ENCODE assay signal across 23 cellular contexts in genomic region chr3:43038010-43038409, GRCh38. TPM values are rescaled to one million over a fixed set of nuclear protein-coding genes. Genes with fewer than 3 reads are reported as not detected.
DNase-seq lines count a peak whose midpoint lies in the region; ATAC-seq, FAIRE-seq and TF ChIP-seq lines count a peak whose summit lies in the region.
"Had no signal": no experiment of that assay in that cellular context is flagged by ENCODE, and none has a peak within 500 bp of the region (broad histone marks: within the 10 kb centered on the region; RNA-seq: fewer than 3 reads in every experiment).

No MANE protein-coding gene starts in this region.

- intact Hi-C loops in CD4-positive, alpha-beta memory T cell (cut with micrococcal nuclease): no loop called here
- intact Hi-C loops in GM12878 (cut with micrococcal nuclease; ENCODE audit: unreplicated experiment): no loop called here
- intact Hi-C loops in left colon (cut with DNase I, micrococcal nuclease): no loop called here
- intact Hi-C loops in breast epithelium (cut with DNase I; ENCODE audit: low total_unique reads): no loop called here
- intact Hi-C loops in naive thymus-derived CD4-positive, alpha-beta T cell (cut with micrococcal nuclease): no loop called here

- no peak overlapping the region for H3K4me2 ChIP-seq in GM12878 (ENCODE audit: control insufficient read depth, insufficient read depth)

- no peaks in the 10 kb centered on the region for H3K36me3 Mint-ChIP-seq in CD4-positive, alpha-beta memory T cell
- H3K36me3 Mint-ChIP-seq in naive thymus-derived CD4-positive, alpha-beta T cell: peaks cover 0 to 4% (median 0%) of the 10 kb centered on the region in 5 donors
- H3K36me3 Mint-ChIP-seq: natural killer cell treated with Interleukin-12 subunit alpha and Interleukin-12 subunit beta and Interleukin-15 and Interleukin-18, amount 100 ng/mL, for 72 hours had no signal

- peak; percentile 61 for ATAC-seq in GM18508 (IDR thresholded peaks at IDR 0.05; ENCODE audit: insufficient read depth, unreplicated experiment)
- peak; percentile 64 for ATAC-seq in GM21390 (IDR thresholded peaks at IDR 0.05; ENCODE audit: unreplicated experiment)
- peak; percentile 78 for ATAC-seq in GM12878
- ATAC-seq in left colon: no peak
- no peak for ATAC-seq in naive thymus-derived CD4-positive, alpha-beta T cell
- ATAC-seq: esophagus mucosa; gastroesophageal sphincter; natural killer cell treated with Interleukin-12 subunit alpha and Interleukin-12 subunit beta and Interleukin-15 and Interleukin-18, amount 100 ng/mL, for 72 hours; Panc1 had no signal

- no peaks in the 10 kb centered on the region for H3K9me3 ChIP-seq in CD4-positive, alpha-beta memory T cell (ENCODE audit: control insufficient read depth in 1 of 2, low read length in 2 of 2)
- H3K9me3 ChIP-seq in GM12878 (replicated peaks; ENCODE audit: control insufficient read depth, insufficient read depth, low read length) (no peaks in the 10 kb centered on the region; the same call in 2 of the 3 replicates), breast epithelium (no peaks in the 10 kb centered on the region)
- H3K9me3 ChIP-seq in naive thymus-derived CD4-positive, alpha-beta T cell (ENCODE audit: control insufficient read depth in 2 of 3, low read length in 3 of 3): no peaks in the 10 kb centered on the region
- H3K9me3 ChIP-seq: gastroesophageal sphincter, right lobe of liver, SJSA1, transverse colon had no signal

- H3K36me3 ChIP-seq in CD4-positive, alpha-beta memory T cell (ENCODE audit: insufficient read depth, low read length): no peaks in the 10 kb centered on the region
- H3K36me3 ChIP-seq in GM12878 (ENCODE audit: control insufficient read depth in 2 of 2, insufficient read depth in 2 of 2, low read length in 1 of 2) (no peaks in the 10 kb centered on the region), breast epithelium (no peaks in the 10 kb centered on the region)
- H3K36me3 ChIP-seq in naive thymus-derived CD4-positive, alpha-beta T cell (ENCODE audit: control insufficient read depth in 2 of 3, insufficient read depth in 3 of 3, low read length in 3 of 3): no peaks in the 10 kb centered on the region
- H3K36me3 ChIP-seq: right lobe of liver, SJSA1, transverse colon, WERI-Rb-1 had no signal

- TF ChIP-seq EP300 in GM12878 (IDR thresholded peaks at IDR 0.05; ENCODE audit: borderline replicate concordance in 1 of 2, control insufficient read depth in 1 of 2, low read depth in 2 of 2, low read length in 2 of 2): no peak

- peak overlapping the region in 2 of 7 donors; percentile 15 to 23 for H3K27ac Mint-ChIP-seq in CD4-positive, alpha-beta memory T cell
- H3K27ac Mint-ChIP-seq in naive thymus-derived CD4-positive, alpha-beta T cell: no peak overlapping the region

- no peak overlapping the region for H3K4me3 ChIP-seq in CD4-positive, alpha-beta memory T cell (ENCODE audit: low read length in 2 of 2)
- H3K4me3 ChIP-seq in GM12878: no peak overlapping the region
- H3K4me3 ChIP-seq in breast epithelium: no peak overlapping the region
- H3K4me3 ChIP-seq in naive thymus-derived CD4-positive, alpha-beta T cell (ENCODE audit: low read length): no peak overlapping the region
- H3K4me3 ChIP-seq: gastroesophageal sphincter, right lobe of liver, SJSA1, transverse colon had no signal

- H3K9ac ChIP-seq in GM12878 (ENCODE audit: control insufficient read depth, insufficient read depth, low read length): no peak overlapping the region
- H3K9ac ChIP-seq: parathyroid adenoma had no signal

- RAD21 ChIA-PET in GM12878 (lab: Charles Lee; ENCODE audit: unreplicated experiment): interaction anchor here (1.0 to 1.2 kb wide), 2 partner anchors 14 to 31 kb away, joined by 3 to 4 read pairs; no protein-coding TSS in a partner anchor

- H3K4me1 Mint-ChIP-seq in CD4-positive, alpha-beta memory T cell: peaks cover 10 to 36% (median 18%) of the 10 kb centered on the region in 4 donors
- peaks cover 0 to 27% (median 15%) of the 10 kb centered on the region in 7 donors for H3K4me1 Mint-ChIP-seq in naive thymus-derived CD4-positive, alpha-beta T cell

- BruUV-seq in GM12878 (replicated peaks; lab: Mats Ljungman, UMichigan): no TSS peak

- no peak for TF ChIP-seq CTCF in GM12878 (IDR thresholded peaks at IDR 0.05 in 2 of 3, conservative IDR thresholded peaks at IDR 0.05 in 1 of 3; ENCODE audit: control insufficient read depth in 2 of 3, extremely low read depth in 1 of 3, insufficient read depth in 1 of 3, low read depth in 3 of 3, low read length in 3 of 3)
- TF ChIP-seq CTCF in breast epithelium (IDR thresholded peaks at IDR 0.05): no peak

- DNase-seq in CD4-positive, alpha-beta memory T cell: no peak
- DNase-seq in GM12878 (ENCODE audit: low read depth, low spot score) (peak; percentile 8), left colon (no peak), breast epithelium (ENCODE audit: low spot score in 2 of 2) (no peak), NCI-H2227 (lab: John Stamatoyannopoulos, UW; ENCODE audit: unreplicated experiment) (no peak)
- DNase-seq in naive thymus-derived CD4-positive, alpha-beta T cell: no peak
- DNase-seq: activated effector memory CD4-positive, alpha-beta T cell treated with Interleukin-2 at 50 U/mL for 16 hours; amygdala; H7; NCI-H146; NCI-H2227 treated with DMSO at 0.1 percent for 48 hours; right lobe of liver; transverse colon; WERI-Rb-1 had no signal

- H3K4me3 Mint-ChIP-seq in CD4-positive, alpha-beta memory T cell: peak overlapping the region; percentile 2 to 85 (median 54)
- peak overlapping the region in 2 of 10 donors; percentile 0 to 33 for H3K4me3 Mint-ChIP-seq in naive thymus-derived CD4-positive, alpha-beta T cell

- H3K27ac ChIP-seq in CD4-positive, alpha-beta memory T cell (ENCODE audit: low read depth, low read length): no peak overlapping the region
- H3K27ac ChIP-seq in GM12878 (ENCODE audit: control insufficient read depth, insufficient read depth) (no peak overlapping the region), breast epithelium (no peak overlapping the region)
- no peak overlapping the region for H3K27ac ChIP-seq in naive thymus-derived CD4-positive, alpha-beta T cell (ENCODE audit: low read depth, low read length)
- H3K27ac ChIP-seq: gastroesophageal sphincter, parathyroid adenoma, right lobe of liver, SJSA1, transverse colon, WERI-Rb-1 had no signal

- no peaks in the 10 kb centered on the region for H3K27me3 ChIP-seq in CD4-positive, alpha-beta memory T cell (ENCODE audit: insufficient read depth, low read length)
- peaks cover 0 to 1% of the 10 kb centered on the region in 2 experiments; a peak in 3 of 4 replicates for H3K27me3 ChIP-seq in GM12878 (replicated peaks in 1 of 2; ENCODE audit: control insufficient read depth in 2 of 2, insufficient read depth in 2 of 2, low read length in 1 of 2)
- H3K27me3 ChIP-seq in breast epithelium: no peaks in the 10 kb centered on the region
- no peaks in the 10 kb centered on the region for H3K27me3 ChIP-seq in naive thymus-derived CD4-positive, alpha-beta T cell (ENCODE audit: control insufficient read depth in 2 of 2, insufficient read depth in 2 of 2, low read length in 2 of 2)
- H3K27me3 ChIP-seq: gastroesophageal sphincter, right lobe of liver, SJSA1, transverse colon had no signal

- peaks cover 17% of the 10 kb centered on the region for H3K4me1 ChIP-seq in CD4-positive, alpha-beta memory T cell (ENCODE audit: insufficient read depth, low read length)
- H3K4me1 ChIP-seq in GM12878 (ENCODE audit: control insufficient read depth, insufficient read depth, low read length) (no peaks in the 10 kb centered on the region), breast epithelium (no peaks in the 10 kb centered on the region)
- H3K4me1 ChIP-seq in naive thymus-derived CD4-positive, alpha-beta T cell (ENCODE audit: control insufficient read depth in 2 of 2, insufficient read depth in 2 of 2, low read length in 2 of 2): peaks cover 4 to 16% of the 10 kb centered on the region in 2 donors
- H3K4me1 ChIP-seq: parathyroid adenoma, SJSA1, transverse colon had no signal

- SMC1A ChIA-PET in GM12878 (lab: Charles Lee; ENCODE audit: uncharacterized antibody, unreplicated experiment): interaction anchor here (1.2 to 3.8 kb wide), 4 partner anchors 10 to 76 kb away, joined by 3 to 15 read pairs (median 9); no protein-coding TSS in a partner anchor

- in situ Hi-C loops in GM12878 (cut with MboI): no loop called here

- H3K79me2 ChIP-seq in GM12878 (ENCODE audit: control insufficient read depth, insufficient read depth, low read length): no peaks in the 10 kb centered on the region
- H3K79me2 ChIP-seq: parathyroid adenoma had no signal

- peak; percentile 96 for FAIRE-seq in GM12878 (lab: Jason Lieb, UNC)

- H4K20me1 ChIP-seq in GM12878 (ENCODE audit: control insufficient read depth, insufficient read depth): no peaks in the 10 kb centered on the region

- CTCF ChIA-PET in CD4-positive, alpha-beta memory T cell (lab: Charles Lee; ENCODE audit: partially characterized antibody): no interaction called here
- CTCF ChIA-PET in GM12878 (lab: Yijun Ruan, JAX): interaction anchor here (1.0 to 1.5 kb wide), 3 partner anchors 14 to 258 kb away, joined by 3 to 4 read pairs (median 3); no protein-coding TSS in a partner anchor
- CTCF ChIA-PET in naive thymus-derived CD4-positive, alpha-beta T cell (lab: Charles Lee): no interaction called here

- no peak for TF ChIP-seq RAD21 in GM12878 (IDR thresholded peaks at IDR 0.05; ENCODE audit: insufficient read depth, low read depth, low read length)

- peaks cover 0 to 2% (median 0%) of the 10 kb centered on the region in 8 donors for H3K9me3 Mint-ChIP-seq in CD4-positive, alpha-beta memory T cell
- peaks cover 0 to 5% (median 0%) of the 10 kb centered on the region in 11 donors for H3K9me3 Mint-ChIP-seq in naive thymus-derived CD4-positive, alpha-beta T cell
- H3K9me3 Mint-ChIP-seq: natural killer cell treated with Interleukin-12 subunit alpha and Interleukin-12 subunit beta and Interleukin-15 and Interleukin-18, amount 100 ng/mL, for 72 hours had no signal

- POLR2A ChIA-PET in CD4-positive, alpha-beta memory T cell (lab: Charles Lee; ENCODE audit: partially characterized antibody): interaction anchor here (1.1 to 1.3 kb wide), 2 partner anchors 14 to 15 kb away, joined by 3 to 4 read pairs; no protein-coding TSS in a partner anchor
- POLR2A ChIA-PET in GM12878 (lab: Charles Lee): no interaction called here
- POLR2A ChIA-PET in naive thymus-derived CD4-positive, alpha-beta T cell (lab: Charles Lee): interaction anchor here (1.4 kb wide), 1 partner anchor 14 kb away, joined by 3 read pairs; no protein-coding TSS in a partner anchor

- peaks cover 0 to 1% of the 10 kb centered on the region in 2 donors for H3K27me3 Mint-ChIP-seq in CD4-positive, alpha-beta memory T cell
- H3K27me3 Mint-ChIP-seq in naive thymus-derived CD4-positive, alpha-beta T cell: no peaks in the 10 kb centered on the region

- WGBS in GM12878 (ENCODE audit: insufficient coverage, insufficient replicate concordance, low lambda C conversion rate, missing lambda C conversion rate): 3% methylated on average over 7 of the region's 7 CpGs

- no peak overlapping the region for H2AFZ ChIP-seq in GM12878 (ENCODE audit: control insufficient read depth, low read depth, low read length)
- H2AFZ ChIP-seq: parathyroid adenoma had no signal

- TF ChIP-seq POLR2A in GM12878 (IDR thresholded peaks at IDR 0.05; ENCODE audit: low read depth, low read length): no peak
- no peak for TF ChIP-seq POLR2A in breast epithelium (IDR thresholded peaks at IDR 0.05)

RNA-seq across cellular contexts. Expression of gene GASK1A, which starts 58.9 kb away (rescaled TPM):
- not detected for total RNA-seq in CD4-positive, alpha-beta memory T cell
- not detected for polyA plus RNA-seq in CD4-positive, alpha-beta memory T cell
- 0.13 and 0.20 TPM in 2 replicates for total RNA-seq in GM12878 (2013; cell fraction: nucleolus; rRNA removed)
- total RNA-seq in GM12878 (2014; rRNA removed) (not detected in 2 replicates), GM12878 (2014; rRNA removed; fragmentation: Illumina TruSeq; extraction: Trizol) (not detected in 2 replicates), GM12878 (2021) (0.18 TPM in 1 of 2 replicates, not detected in the other), left colon (1 to 10 TPM; 1.1 to 2.5 TPM), breast epithelium (10 to 100 TPM; 10.1 to 22.6 (median 20.5) TPM)
- polyA plus RNA-seq in GM12878 (2011; ENCODE audit: low read depth): not detected
- polyA plus RNA-seq in GM12878 (2011; rRNA removed) (not detected in 2 replicates), GM12878 (2014; fragmentation: Illumina TruSeq; extraction: Trizol) (not detected in 2 replicates), GM12878 (2014; fragmentation: Nextera tagmentation; extraction: Ambion mirVana) (not detected), GM12878 (2014; rRNA removed) (not detected in 2 replicates), GM12878 (2016; fragmentation: Nextera tagmentation; extraction: Ambion mirVana) (not detected)
- polyA plus RNA-seq in GM12878 (2011; cell fraction: cytosol; rRNA removed): 0.03 TPM in 1 of 2 replicates, not detected in the other
- polyA plus RNA-seq in GM12878 (2011; cell fraction: nucleus; rRNA removed): not detected in 2 replicates
- not detected in 2 replicates for polyA plus RNA-seq in GM12878 (2012)
- polyA minus RNA-seq in GM12878 (2011; rRNA and poly(A)+ RNA removed): not detected in 2 replicates
- not detected in 2 replicates for polyA minus RNA-seq in GM12878 (2011; cell fraction: cytosol; rRNA and poly(A)+ RNA removed)
- not detected in 2 replicates for polyA minus RNA-seq in GM12878 (2011; cell fraction: nucleus; rRNA and poly(A)+ RNA removed)
- under 1 TPM in 2 of 5 experiments, not detected in 3; 0.20 to 0.24 TPM for total RNA-seq in naive thymus-derived CD4-positive, alpha-beta T cell
- under 1 TPM in 1 of 2 donors, not detected in 1; 0.21 TPM for polyA plus RNA-seq in naive thymus-derived CD4-positive, alpha-beta T cell
- total RNA-seq: activated CD8-positive, alpha-beta memory T cell treated with anti-CD3 and anti-CD28 coated beads for 36 hours; SJSA1 had no signal

Comparison
In these comparisons a context has a peak if more than half of its experiments do, and no peak if none do; other contexts are left out.
1. ATAC-seq: peak in GM18508 (single experiment), GM21390 (single experiment) and GM12878 (single experiment); none in left colon (single experiment) and naive thymus-derived CD4-positive, alpha-beta T cell (single experiment).